8 cellular contexts compared by ENCODE assay signal in the genomic region with DNA sequence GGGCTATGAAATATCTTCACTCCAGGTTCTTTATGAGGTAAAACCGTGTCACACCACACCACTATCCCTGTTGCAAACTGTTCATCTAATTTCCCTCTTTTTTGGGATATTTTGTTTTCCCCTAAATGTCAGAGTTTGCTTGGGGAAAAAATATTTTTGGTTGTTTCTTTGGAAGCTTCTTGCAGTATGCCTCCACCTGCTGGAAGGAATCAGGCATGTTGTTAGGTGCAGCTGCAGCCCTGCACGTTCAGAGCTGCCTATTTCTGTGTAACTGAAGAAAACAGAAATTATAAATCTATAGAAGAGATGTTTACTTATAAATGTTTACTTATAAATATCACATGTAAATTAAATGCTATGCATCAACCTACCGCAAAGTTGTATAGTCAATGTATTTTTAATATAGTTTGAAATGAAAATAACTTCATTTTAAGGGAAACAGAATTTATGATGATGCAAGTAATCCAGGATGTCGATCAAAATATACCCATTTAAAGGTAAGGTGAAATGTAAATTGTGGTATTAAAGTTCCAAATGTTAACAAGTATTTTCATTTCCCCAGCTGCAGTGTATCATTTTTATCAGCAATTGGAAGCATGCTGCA.
DNase-seq lines count a peak whose midpoint lies in the region; ATAC-seq and TF ChIP-seq lines count a peak whose summit lies in the region.

No MANE protein-coding gene starts in this region.

- ATAC-seq in heart right ventricle (peak in 3 of 8 donors; percentile 33 to 57 (median 47)), thoracic aorta (ENCODE audit: insufficient number of reproducible peaks, low FRiP score, low read depth) (no peak), HG02763 (IDR thresholded peaks at IDR 0.05; ENCODE audit: unreplicated experiment) (no peak), GM18498 (IDR thresholded peaks at IDR 0.05; ENCODE audit: unreplicated experiment) (no peak)

- H3K4me3 ChIP-seq in heart right ventricle (no peak overlapping the region), thoracic aorta (no peak overlapping the region)

- no peak overlapping the region for H3K27ac ChIP-seq in heart right ventricle
- no peak overlapping the region for H3K27ac ChIP-seq in thoracic aorta

- H3K27me3 ChIP-seq in heart right ventricle (peaks cover 0 to 27% (median 5%) of the 10 kb centered on the region in 7 donors), thoracic aorta (replicated peaks; ENCODE audit: insufficient read depth) (no peaks in the 10 kb centered on the region)

- H3K4me1 ChIP-seq in heart right ventricle (peaks cover 0 to 3% (median 0%) of the 10 kb centered on the region in 9 donors), thoracic aorta (ENCODE audit: control insufficient read depth in 1 of 2, low read depth in 2 of 2) (peaks cover 0 to 6% of the 10 kb centered on the region in 2 donors)

- DNase-seq in Ammon's horn (ENCODE audit: low spot score) (peak; percentile 66), KG1 (lab: John Stamatoyannopoulos, UW) (peak; percentile 4), SKM-1 treated with dmso at 0.1 percent for 144 hours (lab: John Stamatoyannopoulos, UW; ENCODE audit: unreplicated experiment) (peak; percentile 18), heart right ventricle (peak in 1 of 2 donors; percentile 19), thoracic aorta (ENCODE audit: low spot score) (no peak), midbrain (lab: John Stamatoyannopoulos, UW) (no peak)

- TF ChIP-seq CTCF in heart right ventricle (IDR thresholded peaks at IDR 0.05) (peak; percentile 27 to 76 (median 62)), thoracic aorta (IDR thresholded peaks at IDR 0.05) (peak; percentile 68)

- H3K9me3 ChIP-seq in heart right ventricle, result no peaks in the 10 kb centered on the region
- no peaks in the 10 kb centered on the region for H3K9me3 ChIP-seq in thoracic aorta

- H3K36me3 ChIP-seq in heart right ventricle (no peaks in the 10 kb centered on the region), thoracic aorta (no peaks in the 10 kb centered on the region)

- intact Hi-C loops in heart right ventricle (cut with DNase I), result loop anchor here in 6 of 10 donors (5.0 to 10.0 kb wide), 6 partner anchors 90 to 1602 kb away; no protein-coding TSS in a partner anchor

- 32 to 37% methylated on average over 4 of the region's 4 CpGs for WGBS in heart right ventricle, 2 donors

Comparison
In these comparisons a context has a peak if more than half of its experiments do, and no peak if none do; other contexts are left out.
1. DNase-seq: peak in Ammon's horn (single experiment), KG1 (single experiment) and SKM-1 treated with dmso at 0.1 percent for 144 hours (single experiment); none in thoracic aorta (single experiment) and midbrain (single experiment).